Comparison of ENCODE assay signal across 28 cellular contexts in the genomic region with DNA sequence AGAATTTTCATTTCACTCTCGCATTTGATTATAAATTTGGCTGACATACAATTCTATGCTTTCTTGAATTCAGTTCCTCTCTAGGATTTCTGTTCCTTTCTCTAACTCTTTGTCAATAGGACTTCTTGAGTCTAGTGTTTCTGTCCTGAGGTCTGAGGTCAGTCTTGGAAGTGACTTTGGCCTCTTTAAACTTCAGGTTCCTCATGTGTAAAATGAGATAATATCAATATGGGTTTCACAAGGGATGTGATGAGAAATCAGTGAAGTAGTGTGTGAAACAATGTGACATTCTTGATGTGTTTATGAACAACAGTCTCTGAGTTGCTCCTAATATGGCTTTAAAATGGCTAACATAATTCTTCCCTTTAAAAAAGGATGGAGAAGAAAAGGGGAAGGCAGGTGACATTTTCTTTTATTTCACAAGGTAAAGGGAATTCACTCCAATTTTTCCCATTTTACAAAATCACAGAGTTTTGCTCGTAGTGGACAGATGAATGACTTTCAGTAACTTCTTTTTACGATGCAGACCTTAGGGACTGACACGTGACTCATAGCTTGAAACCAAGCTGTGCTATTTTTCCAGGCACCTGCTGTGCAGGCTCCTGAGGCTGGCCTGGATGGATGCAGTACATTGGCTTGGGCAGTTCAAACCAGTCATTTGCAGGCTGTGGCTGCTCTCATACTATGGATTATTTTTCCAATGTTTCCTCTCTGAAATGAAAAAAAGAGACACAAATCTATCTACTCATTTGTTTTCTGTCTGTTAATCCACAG.
A peak's percentile ranks its signal among the peaks of the same experiment; 100 is the strongest.
DNase-seq lines count a peak whose midpoint lies in the region; ATAC-seq, FAIRE-seq and TF ChIP-seq lines count a peak whose summit lies in the region.
"Had no signal": no experiment of that assay in that cellular context is flagged by ENCODE, and none has a peak within 500 bp of the region (broad histone marks: within the 10 kb centered on the region; RNA-seq: fewer than 3 reads in every experiment).

No MANE protein-coding gene starts in this region.

- H3K9me3 Mint-ChIP-seq in stimulated activated effector memory CD8-positive, alpha-beta T cell treated with anti-CD3 and anti-CD28 coated beads, Interleukin-12 subunit alpha, Interleukin-12 subunit beta, amount 100 ng/mL, for 72 hours = no peaks in the 10 kb centered on the region
- H3K9me3 Mint-ChIP-seq: central memory CD8-positive, alpha-beta T cell; memory B cell; neural crest cell had no signal

- H3K4me1 Mint-ChIP-seq in stimulated activated effector memory CD8-positive, alpha-beta T cell treated with anti-CD3 and anti-CD28 coated beads, Interleukin-12 subunit alpha, Interleukin-12 subunit beta, amount 100 ng/mL, for 72 hours = no peaks in the 10 kb centered on the region
- H3K4me1 Mint-ChIP-seq: central memory CD8-positive, alpha-beta T cell; memory B cell; neural crest cell had no signal

- no peak for DNase-seq in A549 (ENCODE audit: low read depth in 1 of 2, low spot score in 1 of 2)
- DNase-seq in GM06990 (ENCODE audit: extremely low read depth, insufficient read length) = peak; percentile 20
- DNase-seq in SHP77 treated with DMSO at 0.1 percent for 48 hours (lab: John Stamatoyannopoulos, UW) = peak; percentile 31
- DNase-seq in NCI-H1694 (lab: John Stamatoyannopoulos, UW) = no peak
- no peak for DNase-seq in HUDEP-2 (lab: John Stamatoyannopoulos, UW; ENCODE audit: unreplicated experiment in 76 of 76)
- no peak for DNase-seq in stimulated activated effector memory CD8-positive, alpha-beta T cell treated with anti-CD3 and anti-CD28 coated beads, Interleukin-12 subunit alpha, Interleukin-12 subunit beta, amount 100 ng/mL, for 72 hours (ENCODE audit: low spot score in 2 of 2)
- DNase-seq: activated CD4-positive, alpha-beta T cell treated with anti-CD3 and anti-CD28 coated beads for 48 hours; activated naive CD4-positive, alpha-beta T cell; activated T-cell treated with anti-CD3 and anti-CD28 coated beads, Interleukin-2, amount 50 U/mL, for 48 hours; gastrocnemius medialis; left colon; NCI-H2029 treated with DMSO at 0.1 percent for 48 hours; NCI-H524 treated with DMSO at 0.1 percent for 48 hours; Peyer's patch; right lobe of liver; stimulated activated CD4-positive, alpha-beta T cell treated with anti-CD3 and anti-CD28 coated beads, Interleukin-2, amount 100 ng/mL, for 48 hours; SW 1271; T-helper 9 cell had no signal

- TF ChIP-seq RAD21 in A549 (conservative IDR thresholded peaks at IDR 0.05 in 1 of 2, IDR thresholded peaks at IDR 0.05 in 1 of 2) = no peak

- no peak overlapping the region for H3K4me2 ChIP-seq in A549
- H3K4me2 ChIP-seq: hepatocyte had no signal

- no peak for TF ChIP-seq CTCF in A549 (IDR thresholded peaks at IDR 0.05)
- no peak for TF ChIP-seq CTCF in GM06990 (IDR thresholded peaks at IDR 0.05; ENCODE audit: insufficient read depth, low read length, poor library complexity, severe bottlenecking)

- no peak for ATAC-seq in A549
- peak; percentile 50 for ATAC-seq in HG02870 (IDR thresholded peaks at IDR 0.05; ENCODE audit: unreplicated experiment)
- no peak for ATAC-seq in HG02938 (IDR thresholded peaks at IDR 0.05; ENCODE audit: unreplicated experiment)
- ATAC-seq in stimulated activated effector memory CD8-positive, alpha-beta T cell treated with anti-CD3 and anti-CD28 coated beads, Interleukin-12 subunit alpha, Interleukin-12 subunit beta, amount 100 ng/mL, for 72 hours = no peak
- ATAC-seq: gastrocnemius medialis, left colon, right lobe of liver had no signal

- no peak overlapping the region for H3K27ac ChIP-seq in A549
- H3K27ac ChIP-seq: gastrocnemius medialis, hepatocyte, Peyer's patch, right lobe of liver, VCaP had no signal

- peak; percentile 18 for FAIRE-seq in A549 (lab: Jason Lieb, UNC)
- FAIRE-seq: GM19239 had no signal

- no peak overlapping the region for H3K27ac Mint-ChIP-seq in stimulated activated effector memory CD8-positive, alpha-beta T cell treated with anti-CD3 and anti-CD28 coated beads, Interleukin-12 subunit alpha, Interleukin-12 subunit beta, amount 100 ng/mL, for 72 hours
- H3K27ac Mint-ChIP-seq: memory B cell had no signal

- no peaks in the 10 kb centered on the region for H3K27me3 ChIP-seq in GM06990 (replicated peaks; ENCODE audit: control insufficient read depth, insufficient read depth, low read length)
- H3K27me3 ChIP-seq: dorsolateral prefrontal cortex, gastrocnemius medialis, hepatocyte, Peyer's patch, right lobe of liver had no signal

- no peaks in the 10 kb centered on the region for H3K9me3 ChIP-seq in A549
- H3K9me3 ChIP-seq: gastrocnemius medialis, HAP-1, Peyer's patch, right lobe of liver had no signal

- POLR2A ChIA-PET in A549 (lab: Yijun Ruan, JAX) = no interaction called here

- H3K4me3 ChIP-seq in A549 = no peak overlapping the region
- no peak overlapping the region for H3K4me3 ChIP-seq in GM06990 (replicated peaks; ENCODE audit: low read depth, low read length)
- H3K4me3 ChIP-seq: dorsolateral prefrontal cortex, gastrocnemius medialis, HAP-1, hepatocyte, Peyer's patch, right lobe of liver had no signal

- H3K4me1 ChIP-seq in A549 = no peaks in the 10 kb centered on the region
- H3K4me1 ChIP-seq: gastrocnemius medialis, HAP-1, Peyer's patch, right lobe of liver had no signal

- TF ChIP-seq EP300 in A549 (IDR thresholded peaks at IDR 0.05) = no peak

- no peaks in the 10 kb centered on the region for H3K36me3 Mint-ChIP-seq in stimulated activated effector memory CD8-positive, alpha-beta T cell treated with anti-CD3 and anti-CD28 coated beads, Interleukin-12 subunit alpha, Interleukin-12 subunit beta, amount 100 ng/mL, for 72 hours
- H3K36me3 Mint-ChIP-seq: memory B cell had no signal

- H3K4me3 Mint-ChIP-seq in stimulated activated effector memory CD8-positive, alpha-beta T cell treated with anti-CD3 and anti-CD28 coated beads, Interleukin-12 subunit alpha, Interleukin-12 subunit beta, amount 100 ng/mL, for 72 hours = no peak overlapping the region
- H3K4me3 Mint-ChIP-seq: central memory CD8-positive, alpha-beta T cell; memory B cell; neural crest cell had no signal

- WGBS in A549 (ENCODE audit: missing lambda C conversion rate) = 2% methylated on average over 4 of the region's 4 CpGs

- CTCF ChIA-PET in A549 (lab: Yijun Ruan, JAX) = no interaction called here

- H3K36me3 ChIP-seq in GM06990 (ENCODE audit: control insufficient read depth, insufficient read depth, low read length) = no peaks in the 10 kb centered on the region
- H3K36me3 ChIP-seq: gastrocnemius medialis, HAP-1, Peyer's patch, right lobe of liver had no signal

- TF ChIP-seq POLR2A in A549 (IDR thresholded peaks at IDR 0.05; ENCODE audit: low read length) = no peak

TF ChIP-seq in A549, 52 proteins besides CTCF, POLR2A, EP300 and RAD21:
- TF ChIP-seq, protein P1, sequence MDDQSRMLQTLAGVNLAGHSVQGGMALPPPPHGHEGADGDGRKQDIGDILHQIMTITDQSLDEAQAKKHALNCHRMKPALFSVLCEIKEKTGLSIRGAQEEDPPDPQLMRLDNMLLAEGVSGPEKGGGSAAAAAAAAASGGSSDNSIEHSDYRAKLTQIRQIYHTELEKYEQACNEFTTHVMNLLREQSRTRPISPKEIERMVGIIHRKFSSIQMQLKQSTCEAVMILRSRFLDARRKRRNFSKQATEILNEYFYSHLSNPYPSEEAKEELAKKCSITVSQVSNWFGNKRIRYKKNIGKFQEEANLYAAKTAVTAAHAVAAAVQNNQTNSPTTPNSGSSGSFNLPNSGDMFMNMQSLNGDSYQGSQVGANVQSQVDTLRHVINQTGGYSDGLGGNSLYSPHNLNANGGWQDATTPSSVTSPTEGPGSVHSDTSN (IDR thresholded peaks at IDR 0.05) = no peak
- TF ChIP-seq ZFP36 (IDR thresholded peaks at IDR 0.05; ENCODE audit: borderline replicate concordance, partially characterized antibody) (no peak), EHMT2 (IDR thresholded peaks at IDR 0.05; ENCODE audit: low read depth) (no peak), FOSB (CRISPR knock-in tag; IDR thresholded peaks at IDR 0.05) (no peak), MAZ (IDR thresholded peaks at IDR 0.05; ENCODE audit: borderline replicate concordance, low read depth, low read length) (no peak)
- TF ChIP-seq, protein P2, sequence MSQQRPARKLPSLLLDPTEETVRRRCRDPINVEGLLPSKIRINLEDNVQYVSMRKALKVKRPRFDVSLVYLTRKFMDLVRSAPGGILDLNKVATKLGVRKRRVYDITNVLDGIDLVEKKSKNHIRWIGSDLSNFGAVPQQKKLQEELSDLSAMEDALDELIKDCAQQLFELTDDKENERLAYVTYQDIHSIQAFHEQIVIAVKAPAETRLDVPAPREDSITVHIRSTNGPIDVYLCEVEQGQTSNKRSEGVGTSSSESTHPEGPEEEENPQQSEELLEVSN (IDR thresholded peaks at IDR 0.05; ENCODE audit: borderline replicate concordance, low read depth) = no peak

Comparison
In these comparisons a context has a peak if more than half of its experiments do, and no peak if none do; other contexts are left out.
1. DNase-seq: peak in GM06990 (single experiment) and SHP77 treated with DMSO at 0.1 percent for 48 hours (single experiment); none in A549 (0 of 2), NCI-H1694 (single experiment), HUDEP-2 (0 of 76) and stimulated activated effector memory CD8-positive, alpha-beta T cell treated with anti-CD3 and anti-CD28 coated beads, Interleukin-12 subunit alpha, Interleukin-12 subunit beta, amount 100 ng/mL, for 72 hours (0 of 2).